ENCODE assay signal across 13 cellular contexts in the genomic region with DNA sequence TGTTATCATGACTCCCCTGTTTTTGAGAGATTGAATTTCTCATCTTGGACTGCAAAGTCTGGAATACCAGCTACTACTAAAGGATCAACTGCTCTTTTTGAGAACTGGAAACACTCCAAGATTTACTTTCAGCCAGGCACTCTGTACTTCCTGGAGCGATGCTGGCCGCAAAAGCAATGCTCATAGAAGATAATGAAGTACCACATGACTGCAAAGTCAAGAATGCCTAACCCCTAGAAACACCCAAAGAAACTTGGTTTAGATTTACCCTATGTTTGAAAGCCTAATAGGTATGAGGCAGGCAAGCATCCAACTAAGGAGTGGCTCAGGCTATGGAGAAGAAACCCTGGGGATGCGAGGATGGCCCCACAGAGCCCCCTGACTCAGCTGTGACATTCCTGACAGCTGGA. TPM values are rescaled to one million over a fixed set of nuclear protein-coding genes. Genes with fewer than 3 reads are reported as not detected.
DNase-seq lines count a peak whose midpoint lies in the region; ATAC-seq and TF ChIP-seq lines count a peak whose summit lies in the region.
"Had no signal": no experiment of that assay in that cellular context is flagged by ENCODE, and none has a peak within 500 bp of the region (broad histone marks: within the 10 kb centered on the region; RNA-seq: fewer than 3 reads in every experiment).

No MANE protein-coding gene starts in this region.

- no peak overlapping the region; a peak in 1 of 4 replicates for H4K8ac ChIP-seq in IMR-90 (ENCODE audit: low read depth in 2 of 2, low read length in 2 of 2)

- no peaks in the 10 kb centered on the region for H3K9me3 Mint-ChIP-seq in activated CD4-positive, alpha-beta T cell treated with anti-CD3 and anti-CD28 coated beads for 36 hours (ENCODE audit: low read depth)
- no peaks in the 10 kb centered on the region for H3K9me3 Mint-ChIP-seq in activated T-cell treated with anti-CD3 and anti-CD28 coated beads, Interleukin-2, amount 50 U/mL, for 4 hours

- peak overlapping the region; percentile 15 for H3K4me2 ChIP-seq in IMR-90 (ENCODE audit: low read depth, low read length)

- no peak overlapping the region for H2AFZ ChIP-seq in IMR-90 (replicated peaks; ENCODE audit: low read length, poor library complexity)

- H3K9me1 ChIP-seq in IMR-90 (ENCODE audit: insufficient read depth, low read length): peaks cover 4% of the 10 kb centered on the region

- peaks cover 18% of the 10 kb centered on the region for H3K4me1 ChIP-seq in A673 (ENCODE audit: insufficient read depth, low read length, poor library complexity, severe bottlenecking)
- H3K4me1 ChIP-seq in IMR-90 (ENCODE audit: control insufficient read depth, insufficient read depth, low read length): peaks cover 21% of the 10 kb centered on the region
- peaks cover 0 to 3% (median 0%) of the 10 kb centered on the region in 6 donors for H3K4me1 ChIP-seq in spleen

- peak; percentile 37 for DNase-seq in A673 (ENCODE audit: low spot score)
- DNase-seq in IMR-90: peak; percentile 92
- DNase-seq in astrocyte of the cerebellum (ENCODE audit: low read depth): peak; percentile 81
- DNase-seq in left lobe of liver (ENCODE audit: low spot score): no peak
- no peak for DNase-seq in COR-L47 (lab: John Stamatoyannopoulos, UW)
- no peak for DNase-seq in activated CD4-positive, alpha-beta T cell treated with anti-CD3 and anti-CD28 coated beads for 36 hours
- DNase-seq in activated T-cell treated with anti-CD3 and anti-CD28 coated beads, Interleukin-2, amount 50 U/mL, for 4 hours: no peak
- DNase-seq in spleen: no peak
- DNase-seq: activated CD4-positive, alpha-beta T cell treated with anti-CD3 and anti-CD28 coated beads, Interleukin-2, amount 50 U/mL, for 4 hours; activated naive CD4-positive, alpha-beta T cell; AML-193; dorsolateral prefrontal cortex; sigmoid colon had no signal

- ATAC-seq in IMR-90 (ENCODE audit: low read depth) (peak; percentile 67), left lobe of liver (peak; percentile 27)
- no peak for ATAC-seq in activated CD4-positive, alpha-beta T cell treated with anti-CD3 and anti-CD28 coated beads for 36 hours
- no peak for ATAC-seq in activated T-cell treated with anti-CD3 and anti-CD28 coated beads, Interleukin-2, amount 50 U/mL, for 4 hours

- H3K27ac Mint-ChIP-seq in activated CD4-positive, alpha-beta T cell treated with anti-CD3 and anti-CD28 coated beads for 36 hours: no peak overlapping the region

- H4K91ac ChIP-seq in IMR-90 (ENCODE audit: insufficient read depth, low read depth, low read length): 0 out of 2 replicates have a peak overlapping the region, but pooled peaks have one; percentile 20

- intact Hi-C loops in A673 (cut with micrococcal nuclease; ENCODE audit: unreplicated experiment) (no loop called here), IMR-90 (cut with micrococcal nuclease) (loop anchor here (2.0 kb wide), 1 partner anchor 45 kb away; no protein-coding TSS in a partner anchor), spleen (cut with DNase I; ENCODE audit: low total_unique reads) (no loop called here)
- intact Hi-C loops in activated CD4-positive, alpha-beta T cell treated with anti-CD3 and anti-CD28 coated beads for 36 hours (cut with DNase I, micrococcal nuclease): no loop called here

- peaks cover 13% of the 10 kb centered on the region for H3K27me3 Mint-ChIP-seq in activated CD4-positive, alpha-beta T cell treated with anti-CD3 and anti-CD28 coated beads for 36 hours
- peaks cover 9% of the 10 kb centered on the region for H3K27me3 Mint-ChIP-seq in activated T-cell treated with anti-CD3 and anti-CD28 coated beads, Interleukin-2, amount 50 U/mL, for 4 hours (ENCODE audit: low read depth)

- no peaks in the 10 kb centered on the region for H4K20me1 ChIP-seq in IMR-90 (ENCODE audit: insufficient read depth, low read length)

- POLR2A ChIA-PET in A673 (lab: Charles Lee; ENCODE audit: low non-redundant PET) (no interaction called here), IMR-90 (lab: Charles Lee; ENCODE audit: unreplicated experiment) (no interaction called here)
- POLR2A ChIA-PET in activated CD4-positive, alpha-beta T cell treated with anti-CD3 and anti-CD28 coated beads for 36 hours (lab: Charles Lee): no interaction called here

- TF ChIP-seq POLR2A in IMR-90 (IDR thresholded peaks at IDR 0.05; ENCODE audit: low read depth, low read length): no peak
- TF ChIP-seq POLR2A in spleen (IDR thresholded peaks at IDR 0.05): no peak

- H3K36me3 Mint-ChIP-seq in activated CD4-positive, alpha-beta T cell treated with anti-CD3 and anti-CD28 coated beads for 36 hours (ENCODE audit: low read depth): no peaks in the 10 kb centered on the region
- no peaks in the 10 kb centered on the region for H3K36me3 Mint-ChIP-seq in activated T-cell treated with anti-CD3 and anti-CD28 coated beads, Interleukin-2, amount 50 U/mL, for 4 hours (ENCODE audit: insufficient read depth)

- no peak overlapping the region for H2AK9ac ChIP-seq in IMR-90 (replicated peaks; ENCODE audit: low read depth, low read length, poor library complexity)

- no peaks in the 10 kb centered on the region for H3K4me1 Mint-ChIP-seq in activated CD4-positive, alpha-beta T cell treated with anti-CD3 and anti-CD28 coated beads for 36 hours
- H3K4me1 Mint-ChIP-seq in activated T-cell treated with anti-CD3 and anti-CD28 coated beads, Interleukin-2, amount 50 U/mL, for 4 hours (ENCODE audit: low read depth): no peaks in the 10 kb centered on the region

- peak overlapping the region; percentile 75 for H2BK5ac ChIP-seq in IMR-90 (ENCODE audit: low read depth, low read length, poor library complexity, severe bottlenecking)

- H3K14ac ChIP-seq in IMR-90 (replicated peaks; ENCODE audit: low read depth, low read length): no peak overlapping the region

- H3K9me3 ChIP-seq in A673 (ENCODE audit: low read depth, low read length, poor library complexity, severe bottlenecking): no peaks in the 10 kb centered on the region
- no peaks in the 10 kb centered on the region for H3K9me3 ChIP-seq in IMR-90 (ENCODE audit: control insufficient read depth, insufficient read depth, low read length)
- H3K9me3 ChIP-seq in spleen: no peaks in the 10 kb centered on the region
- H3K9me3 ChIP-seq: sigmoid colon had no signal

- no peak for TF ChIP-seq RAD21 in IMR-90 (IDR thresholded peaks at IDR 0.05; ENCODE audit: low read length)

- BruUV-seq in A673 (replicated peaks; lab: Mats Ljungman, UMichigan) (no TSS peak), IMR-90 (replicated peaks; lab: Mats Ljungman, UMichigan) (no TSS peak)

- H3K79me1 ChIP-seq in IMR-90 (ENCODE audit: low read depth in 1 of 2, low read length in 2 of 2): no peaks in the 10 kb centered on the region

- no peak overlapping the region for H3K23ac ChIP-seq in IMR-90 (ENCODE audit: low read depth, low read length)

- peak overlapping the region; percentile 18; the same call in 1 of the 3 replicates for H2BK15ac ChIP-seq in IMR-90 (ENCODE audit: low read depth, low read length)

- in situ Hi-C loops in IMR-90 (cut with MboI; ENCODE audit: low sequenced_read_pairs): no loop called here
- in situ Hi-C loops in astrocyte of the cerebellum (cut with HindIII; ENCODE audit: low sequenced_read_pairs): no loop called here

- dilution Hi-C loops in IMR-90 (cut with HindIII; ENCODE audit: low sequenced_read_pairs, unreplicated experiment): no loop called here

- H2AK5ac ChIP-seq in IMR-90 (ENCODE audit: low read depth, low read length): no peak overlapping the region

- peak overlapping the region; percentile 20 for H2BK120ac ChIP-seq in IMR-90 (ENCODE audit: low read depth, low read length)

- H3K27me3 ChIP-seq in A673 (replicated peaks; ENCODE audit: insufficient read depth, low read depth, low read length, poor library complexity) (no peaks in the 10 kb centered on the region), IMR-90 (ENCODE audit: control insufficient read depth, insufficient read depth, low read length) (no peaks in the 10 kb centered on the region), spleen (replicated peaks in 1 of 7) (peaks cover 0 to 4% (median 0%) of the 10 kb centered on the region in 7 donors)
- H3K27me3 ChIP-seq: sigmoid colon had no signal

- no peak overlapping the region for H3K4ac ChIP-seq in IMR-90 (ENCODE audit: low read depth, low read length)

- H3K27ac ChIP-seq in A673 (ENCODE audit: low read depth, low read length, poor library complexity, severe bottlenecking): no peak overlapping the region
- H3K27ac ChIP-seq in IMR-90 (ENCODE audit: insufficient read depth, low read length): peak overlapping the region; percentile 41; the same call in 1 of the 2 replicates
- no peak overlapping the region for H3K27ac ChIP-seq in spleen
- H3K27ac ChIP-seq: dorsolateral prefrontal cortex, sigmoid colon had no signal

- H2BK20ac ChIP-seq in IMR-90 (ENCODE audit: low read depth, low read length): peak overlapping the region; percentile 28; the same call in 1 of the 2 replicates

- no peak overlapping the region; the same call in 1 of the 2 replicates for H4K5ac ChIP-seq in IMR-90 (ENCODE audit: low read depth, low read length)

- no peak overlapping the region for H3K9ac ChIP-seq in IMR-90 (ENCODE audit: low read depth, low read length)

- H3K4me3 Mint-ChIP-seq in activated CD4-positive, alpha-beta T cell treated with anti-CD3 and anti-CD28 coated beads for 36 hours: no peak overlapping the region
- H3K4me3 Mint-ChIP-seq in activated T-cell treated with anti-CD3 and anti-CD28 coated beads, Interleukin-2, amount 50 U/mL, for 4 hours: no peak overlapping the region

- H3K36me3 ChIP-seq in A673 (ENCODE audit: insufficient read depth, low read length, poor library complexity, severe bottlenecking) (no peaks in the 10 kb centered on the region), IMR-90 (ENCODE audit: control insufficient read depth, insufficient read depth, low read length) (no peaks in the 10 kb centered on the region), spleen (no peaks in the 10 kb centered on the region)
- H3K36me3 ChIP-seq: sigmoid colon had no signal

- H3K56ac ChIP-seq in IMR-90 (ENCODE audit: extremely low read depth, insufficient read depth, low read length): no peak overlapping the region

- H3K4me3 ChIP-seq in A673 (ENCODE audit: low read depth, low read length, poor library complexity, severe bottlenecking) (no peak overlapping the region), IMR-90 (ENCODE audit: insufficient read depth, low read depth, low read length) (no peak overlapping the region), astrocyte of the cerebellum (ENCODE audit: low read depth, low read length) (no peak overlapping the region), spleen (no peak overlapping the region)
- H3K4me3 ChIP-seq: dorsolateral prefrontal cortex, sigmoid colon had no signal

- CTCF ChIA-PET in A673 (lab: Charles Lee): no interaction called here
- CTCF ChIA-PET in IMR-90 (lab: Yijun Ruan, JAX): no interaction called here
- CTCF ChIA-PET in activated CD4-positive, alpha-beta T cell treated with anti-CD3 and anti-CD28 coated beads for 36 hours (lab: Charles Lee): interaction anchor here (1.0 kb wide), 1 partner anchor 203 kb away, joined by 3 read pairs; no protein-coding TSS in a partner anchor

- WGBS in IMR-90 (ENCODE audit: extremely low coverage in 2 of 2, insufficient read length in 1 of 2), 2 experiments: 0% methylated on average over 1 of the region's 3 CpGs; no CpG with 5 or more reads in 1 of the 2 experiments
- WGBS in spleen, 5 donors: 10 to 32% (median 23%) methylated on average over 3 of the region's 3 CpGs

- 0 out of 2 replicates have a peak overlapping the region, but pooled peaks have one; percentile 24 for H3K18ac ChIP-seq in IMR-90 (ENCODE audit: low read depth, low read length)

- TF ChIP-seq CTCF in A673 (conservative IDR thresholded peaks at IDR 0.05; ENCODE audit: low read depth, low read length): no peak
- no peak for TF ChIP-seq CTCF in IMR-90 (conservative IDR thresholded peaks at IDR 0.05; ENCODE audit: low read depth, low read length)
- no peak for TF ChIP-seq CTCF in astrocyte of the cerebellum (IDR thresholded peaks at IDR 0.05; ENCODE audit: low read depth, low read length, missing control alignments)
- no peak for TF ChIP-seq CTCF in spleen (IDR thresholded peaks at IDR 0.05 in 8 of 11, conservative IDR thresholded peaks at IDR 0.05 in 3 of 11)

RNA-seq across cellular contexts. Expression of a gene that starts 47.7 kb away (rescaled TPM):
- total RNA-seq in A673 (2021): 7.9 and 8.4 TPM in 2 replicates
- 2.5 and 2.8 TPM in 2 replicates for total RNA-seq in IMR-90 (2012; rRNA removed)
- polyA plus RNA-seq in IMR-90 (2012; rRNA removed): 1.2 and 1.4 TPM in 2 replicates
- polyA plus RNA-seq in IMR-90 (2012; cell fraction: cytosol; rRNA removed): 0.36 TPM in 2 replicates
- polyA plus RNA-seq in IMR-90 (2012; cell fraction: nucleus; rRNA removed; ENCODE audit: low replicate concordance): 0.82 and 6.0 TPM in 2 replicates
- total RNA-seq in left lobe of liver: 1.0 TPM
- total RNA-seq in activated CD4-positive, alpha-beta T cell treated with anti-CD3 and anti-CD28 coated beads for 36 hours: under 1 TPM; 0.43 to 0.46 TPM
- total RNA-seq in activated T-cell treated with anti-CD3 and anti-CD28 coated beads, Interleukin-2, amount 50 U/mL, for 4 hours: under 1 TPM in 2 of 3 donors, not detected in 1; 0.03 to 0.08 TPM
- 10 to 100 TPM in 1 of 7 donors, 1 to 10 TPM in 6; 1.2 to 11.0 (median 2.0) TPM for total RNA-seq in spleen
- polyA plus RNA-seq in spleen: under 1 TPM; 0.15 to 0.45 (median 0.20) TPM

Comparison
In these comparisons a context has a peak if more than half of its experiments do, and no peak if none do; other contexts are left out.
1. DNase-seq: peak in A673 (single experiment), IMR-90 (single experiment) and astrocyte of the cerebellum (single experiment); none in left lobe of liver (single experiment), COR-L47 (single experiment), activated CD4-positive, alpha-beta T cell treated with anti-CD3 and anti-CD28 coated beads for 36 hours (single experiment), activated T-cell treated with anti-CD3 and anti-CD28 coated beads, Interleukin-2, amount 50 U/mL, for 4 hours (single experiment) and spleen (single experiment).
2. ATAC-seq: peak in IMR-90 (single experiment) and left lobe of liver (single experiment); none in activated CD4-positive, alpha-beta T cell treated with anti-CD3 and anti-CD28 coated beads for 36 hours (single experiment) and activated T-cell treated with anti-CD3 and anti-CD28 coated beads, Interleukin-2, amount 50 U/mL, for 4 hours (0 of 2).